ENCODE assay signal across 7 cellular contexts in genomic region chr6:41560440-41561192, GRCh38. TPM values are rescaled to one million over a fixed set of nuclear protein-coding genes. Genes with fewer than 3 reads are reported as not detected.
A peak's percentile ranks its signal among the peaks of the same experiment; 100 is the strongest.
DNase-seq lines count a peak whose midpoint lies in the region; ATAC-seq and TF ChIP-seq lines count a peak whose summit lies in the region.

No MANE protein-coding gene starts in this region.

- no peaks in the 10 kb centered on the region for H3K36me3 Mint-ChIP-seq in activated T-cell treated with anti-CD3 and anti-CD28 coated beads, Interleukin-2, amount 50 U/mL, for 72 hours (ENCODE audit: insufficient read depth in 2 of 2)

- ATAC-seq in GM21381 (IDR thresholded peaks at IDR 0.05; ENCODE audit: unreplicated experiment) = peak; percentile 60
- ATAC-seq in activated T-cell treated with anti-CD3 and anti-CD28 coated beads, Interleukin-2, amount 50 U/mL, for 72 hours (replicated peaks in 1 of 2) = peak; percentile 95 to 96
- peak; percentile 56 for ATAC-seq in sciatic nerve

- peak overlapping the region; percentile 67 for H3K4me3 ChIP-seq in NB4 (ENCODE audit: low read depth, low read length)

- peaks cover 10% of the 10 kb centered on the region for H3K4me1 Mint-ChIP-seq in activated T-cell treated with anti-CD3 and anti-CD28 coated beads, Interleukin-2, amount 50 U/mL, for 72 hours (ENCODE audit: low read depth)

- H3K27me3 Mint-ChIP-seq in activated T-cell treated with anti-CD3 and anti-CD28 coated beads, Interleukin-2, amount 50 U/mL, for 72 hours (ENCODE audit: low read depth) = no peaks in the 10 kb centered on the region

- no peak for TF ChIP-seq POLR2A in NB4 (IDR thresholded peaks at IDR 0.05; ENCODE audit: extremely low read depth, insufficient read length)

- peak overlapping the region; percentile 77 for H3K27ac Mint-ChIP-seq in activated T-cell treated with anti-CD3 and anti-CD28 coated beads, Interleukin-2, amount 50 U/mL, for 72 hours

- intact Hi-C loops in sciatic nerve (cut with DNase I) = no loop called here

- no peaks in the 10 kb centered on the region for H3K9me3 Mint-ChIP-seq in activated T-cell treated with anti-CD3 and anti-CD28 coated beads, Interleukin-2, amount 50 U/mL, for 72 hours

- no peak for TF ChIP-seq CTCF in NB4 (IDR thresholded peaks at IDR 0.05; ENCODE audit: low read depth, low read length)

- peak overlapping the region; percentile 88 to 96 for H3K4me3 Mint-ChIP-seq in activated T-cell treated with anti-CD3 and anti-CD28 coated beads, Interleukin-2, amount 50 U/mL, for 72 hours

- DNase-seq in NB4 (ENCODE audit: low read depth) (peak; percentile 90), foreskin melanocyte (peak; percentile 10), sciatic nerve (ENCODE audit: low spot score) (no peak), OCI-M2 (lab: John Stamatoyannopoulos, UW; ENCODE audit: unreplicated experiment) (no peak), NCI-H510A (lab: John Stamatoyannopoulos, UW) (no peak)
- peak; percentile 85 to 87 for DNase-seq in activated T-cell treated with anti-CD3 and anti-CD28 coated beads, Interleukin-2, amount 50 U/mL, for 72 hours

RNA-seq across cellular contexts. Expression of gene FOXP4, which starts 14.4 kb away (rescaled TPM):
- 10 to 100 TPM; 25.9 to 27.7 TPM for total RNA-seq in activated T-cell treated with anti-CD3 and anti-CD28 coated beads, Interleukin-2, amount 50 U/mL, for 72 hours
- 39.2 TPM for total RNA-seq in sciatic nerve

Comparison
In these comparisons a context has a peak if more than half of its experiments do, and no peak if none do; other contexts are left out.
1. DNase-seq: peak in NB4 (single experiment), activated T-cell treated with anti-CD3 and anti-CD28 coated beads, Interleukin-2, amount 50 U/mL, for 72 hours (2 of 2) and foreskin melanocyte (single experiment); none in sciatic nerve (single experiment), OCI-M2 (single experiment) and NCI-H510A (single experiment).
2. Peak in every context shown above with its lines, with median percentiles within 50 percentile points of each other: ATAC-seq.